In the genomic region with DNA sequence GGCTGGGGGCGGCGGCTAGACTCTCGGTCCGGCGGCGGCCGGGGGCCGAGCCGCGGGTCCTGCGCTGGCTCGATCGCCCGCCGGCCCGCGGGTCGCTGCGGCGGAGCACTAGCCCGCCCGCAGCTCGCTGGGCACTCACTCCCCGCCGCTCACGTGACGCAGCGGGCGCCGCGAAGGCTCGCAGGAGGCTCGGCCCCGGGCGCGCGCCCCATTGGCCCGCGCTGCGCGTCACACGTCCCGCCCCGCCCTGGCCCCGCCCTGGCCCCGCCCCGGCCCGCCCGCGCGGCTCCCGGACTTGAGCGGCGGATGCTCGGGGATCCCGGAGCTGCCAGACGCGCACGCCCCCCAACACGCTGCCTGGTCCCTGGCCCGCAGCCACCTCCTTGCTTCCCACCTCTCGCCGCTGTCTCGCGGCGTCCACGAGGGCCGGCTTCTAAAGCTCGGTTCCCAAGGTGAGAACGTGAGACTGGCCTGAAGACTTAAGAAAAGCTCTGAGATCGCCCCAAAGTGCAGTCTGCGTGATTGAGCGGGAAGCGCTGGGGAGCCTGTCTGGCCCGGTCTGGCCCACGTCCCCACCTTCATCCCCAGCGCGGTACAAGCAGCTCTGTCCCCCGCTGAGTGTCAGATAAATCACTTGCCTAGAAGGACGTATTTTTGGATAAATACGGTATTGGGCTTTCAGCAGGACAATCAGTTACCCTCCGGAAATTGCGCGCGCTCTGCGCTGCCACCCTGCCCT, we compare ENCODE assay signal across 8 cellular contexts. TPM values are rescaled to one million over a fixed set of nuclear protein-coding genes. Genes with fewer than 3 reads are reported as not detected.
DNase-seq lines count a peak whose midpoint lies in the region; ATAC-seq and TF ChIP-seq lines count a peak whose summit lies in the region.

Gene KLF15, minus strand, starts transcription at position 110 of the 739 bp plus-strand sequence. CDS start 4,486 bp downstream, outside the sequence.

- WGBS in right lobe of liver (ENCODE audit: insufficient coverage, low coverage, low lambda C conversion rate, missing lambda C conversion rate): 0% methylated on average over 21 of the region's 86 CpGs

- ATAC-seq in GM18861 (IDR thresholded peaks at IDR 0.05; ENCODE audit: unreplicated experiment): peak; percentile 66
- peak; percentile 79 for ATAC-seq in HG03108 (IDR thresholded peaks at IDR 0.05; ENCODE audit: unreplicated experiment)
- peak; percentile 46 to 63 (median 52) for ATAC-seq in right lobe of liver

- peak; percentile 94 for TF ChIP-seq POLR2A in right lobe of liver (IDR thresholded peaks at IDR 0.05)

- no peak within 1 kb of the TSS for H3K27ac Mint-ChIP-seq in activated CD4-positive, alpha-beta memory T cell treated with anti-CD3 and anti-CD28 coated beads for 36 hours

- no peaks in the 10 kb centered on the region for H3K36me3 ChIP-seq in right lobe of liver

- H3K4me3 ChIP-seq in right lobe of liver: peak within 1 kb of the TSS; percentile 66 to 78 (median 73)

- H3K4me1 Mint-ChIP-seq in activated CD4-positive, alpha-beta memory T cell treated with anti-CD3 and anti-CD28 coated beads for 36 hours (ENCODE audit: low read depth): peaks cover 14% of the 10 kb centered on the region

- no peaks in the 10 kb centered on the region for H3K9me3 Mint-ChIP-seq in activated CD4-positive, alpha-beta memory T cell treated with anti-CD3 and anti-CD28 coated beads for 36 hours

- POLR2A ChIA-PET in activated CD4-positive, alpha-beta memory T cell treated with anti-CD3 and anti-CD28 coated beads for 36 hours (lab: Charles Lee): no interaction called here

- intact Hi-C loops in activated CD4-positive, alpha-beta memory T cell treated with anti-CD3 and anti-CD28 coated beads for 36 hours (cut with micrococcal nuclease): loop anchor here (1.0 kb wide), 1 partner anchor 118 kb away; the partner anchor contains the start of gene ZXDC
- intact Hi-C loops in right lobe of liver (cut with DNase I): no loop called here

- no peaks in the 10 kb centered on the region for H3K36me3 Mint-ChIP-seq in activated CD4-positive, alpha-beta memory T cell treated with anti-CD3 and anti-CD28 coated beads for 36 hours

- H3K27ac ChIP-seq in right lobe of liver: peak within 1 kb of the TSS; percentile 83 to 97 (median 92)

- DNase-seq in A172 (ENCODE audit: low spot score): peak; percentile 29
- peak; percentile 50 for DNase-seq in NCI-H510A (lab: John Stamatoyannopoulos, UW)
- peak; percentile 87 for DNase-seq in activated CD4-positive, alpha-beta memory T cell treated with anti-CD3 and anti-CD28 coated beads for 36 hours
- peak; percentile 66 to 90 for DNase-seq in dermis microvascular lymphatic vessel endothelial cell (ENCODE audit: low read depth in 2 of 2)
- DNase-seq in right lobe of liver: peak; percentile 93 to 94 (median 94)
- peak; percentile 78 for DNase-seq in stimulated activated CD4-positive, alpha-beta T cell treated with anti-CD3 and anti-CD28 coated beads, Interleukin-4, amount 100 ng/mL, for 1 hour

- CTCF ChIA-PET in activated CD4-positive, alpha-beta memory T cell treated with anti-CD3 and anti-CD28 coated beads for 36 hours (lab: Charles Lee): interaction anchor here (0.7 to 1.3 kb wide), 3 partner anchors 9 to 224 kb away, joined by 3 read pairs; no protein-coding TSS in a partner anchor

- H3K27me3 Mint-ChIP-seq in activated CD4-positive, alpha-beta memory T cell treated with anti-CD3 and anti-CD28 coated beads for 36 hours: peaks cover 48% of the 10 kb centered on the region

- peaks cover 0 to 25% (median 9%) of the 10 kb centered on the region in 4 donors for H3K4me1 ChIP-seq in right lobe of liver

- peak within 1 kb of the TSS; percentile 77 for H3K4me3 Mint-ChIP-seq in activated CD4-positive, alpha-beta memory T cell treated with anti-CD3 and anti-CD28 coated beads for 36 hours

- no peaks in the 10 kb centered on the region for H3K27me3 ChIP-seq in right lobe of liver

- TF ChIP-seq CTCF in right lobe of liver (IDR thresholded peaks at IDR 0.05): no peak

- H3K9me3 ChIP-seq in right lobe of liver: no peaks in the 10 kb centered on the region

RNA-seq across cellular contexts. Expression of gene KLF15, which starts in this region (rescaled TPM):
- total RNA-seq in A172 (2014; rRNA removed; shearing (Covaris generic)): 0.03 and 0.31 TPM in 2 replicates
- under 1 TPM; 0.40 to 0.46 TPM for total RNA-seq in activated CD4-positive, alpha-beta memory T cell treated with anti-CD3 and anti-CD28 coated beads for 36 hours
- 1.7 and 5.8 TPM in 2 replicates for total RNA-seq in dermis microvascular lymphatic vessel endothelial cell
- total RNA-seq in right lobe of liver: 100 to 1,000 TPM in 2 of 6 experiments, 10 to 100 TPM in 4; 14.4 to 112 (median 89.3) TPM

Comparison
In these comparisons a context has a peak if more than half of its experiments do, and no peak if none do; other contexts are left out.
1. Peak in every context shown above with its lines: DNase-seq, ATAC-seq, H3K4me3 ChIP-seq and H3K27ac ChIP-seq.
2. Peak in DNase-seq in A172; RNA of the gene not detected or under 1 TPM.
3. Peak in DNase-seq in activated CD4-positive, alpha-beta memory T cell treated with anti-CD3 and anti-CD28 coated beads for 36 hours; RNA of the gene not detected or under 1 TPM.
4. DNase-seq: peak in every context shown above with its lines; median percentile 94 in right lobe of liver; 87 in activated CD4-positive, alpha-beta memory T cell treated with anti-CD3 and anti-CD28 coated beads for 36 hours; 78 in dermis microvascular lymphatic vessel endothelial cell; 78 in stimulated activated CD4-positive, alpha-beta T cell treated with anti-CD3 and anti-CD28 coated beads, Interleukin-4, amount 100 ng/mL, for 1 hour; 50 in NCI-H510A; 29 in A172.